Comparison of ENCODE assay signal across 8 cellular contexts in genomic region chr14:93073833-93074769, GRCh38. TPM values are rescaled to one million over a fixed set of nuclear protein-coding genes. Genes with fewer than 3 reads are reported as not detected.
DNase-seq lines count a peak whose midpoint lies in the region; ATAC-seq, FAIRE-seq and TF ChIP-seq lines count a peak whose summit lies in the region.

No MANE protein-coding gene starts in this region.

- H3K4me3 ChIP-seq in GM12865 (ENCODE audit: low read depth, low read length) (no peak overlapping the region), endothelial cell of umbilical vein (replicated peaks in 1 of 3; ENCODE audit: insufficient read depth in 1 of 3, low read depth in 1 of 3, low read length in 3 of 3) (no peak overlapping the region), psoas muscle (no peak overlapping the region)

- H4K20me1 ChIP-seq in endothelial cell of umbilical vein (replicated peaks; ENCODE audit: control insufficient read depth, extremely low read depth, insufficient read depth, low read length): no peaks in the 10 kb centered on the region

- intact Hi-C loops in endothelial cell of umbilical vein (cut with micrococcal nuclease): no loop called here
- intact Hi-C loops in psoas muscle (cut with DNase I): no loop called here

- peak; percentile 7 to 70 (median 56) for ATAC-seq in psoas muscle
- no peak for ATAC-seq in GM18858 (IDR thresholded peaks at IDR 0.05; ENCODE audit: unreplicated experiment)
- no peak for ATAC-seq in GM21717 (IDR thresholded peaks at IDR 0.05; ENCODE audit: unreplicated experiment)

- H3K79me2 ChIP-seq in endothelial cell of umbilical vein (ENCODE audit: control insufficient read depth, insufficient read depth, low read length): no peaks in the 10 kb centered on the region

- DNase-seq in GM12865 (ENCODE audit: low read depth) (peak; percentile 35), NOMO-1 (lab: John Stamatoyannopoulos, UW; ENCODE audit: unreplicated experiment in 2 of 2) (peak; percentile 97), endothelial cell of umbilical vein (ENCODE audit: low read depth, low spot score) (peak; percentile 43), psoas muscle (peak in 1 of 2 donors; percentile 41), epidermal melanocyte (ENCODE audit: insufficient read length, low spot score) (no peak), GM10248 (ENCODE audit: extremely low spot score) (no peak)

- POLR2A ChIA-PET in endothelial cell of umbilical vein (lab: Charles Lee) (no interaction called here), GM10248 (lab: Yijun Ruan, JAX) (no interaction called here)

- TF ChIP-seq CTCF in GM12865 (IDR thresholded peaks at IDR 0.05; ENCODE audit: insufficient read depth, low read depth, low read length, missing control alignments) (no peak), endothelial cell of umbilical vein (IDR thresholded peaks at IDR 0.05; ENCODE audit: extremely low read depth in 1 of 2, insufficient read depth in 1 of 2, low read depth in 1 of 2, low read length in 2 of 2) (no peak), psoas muscle (IDR thresholded peaks at IDR 0.05) (no peak), GM10248 (IDR thresholded peaks at IDR 0.05; ENCODE audit: control extremely low read depth, extremely low read depth, low read depth, missing control alignments) (no peak)

- peak overlapping the region; percentile 10 for H3K4me2 ChIP-seq in endothelial cell of umbilical vein (ENCODE audit: insufficient read depth, low read length)

- dilution Hi-C loops in endothelial cell of umbilical vein (cut with MboI; ENCODE audit: extremely low pct_ligation_motif_present, low sequenced_read_pairs): no loop called here

- FAIRE-seq in endothelial cell of umbilical vein (lab: Jason Lieb, UNC): peak; percentile 42

- H3K36me3 ChIP-seq in endothelial cell of umbilical vein (ENCODE audit: control insufficient read depth in 2 of 2, extremely low read depth in 1 of 2, insufficient read depth in 2 of 2, low read length in 2 of 2): no peaks in the 10 kb centered on the region
- no peaks in the 10 kb centered on the region for H3K36me3 ChIP-seq in psoas muscle (ENCODE audit: insufficient read depth in 1 of 2, low read depth in 1 of 2)

- H3K27ac ChIP-seq in endothelial cell of umbilical vein (ENCODE audit: insufficient read depth, low read depth, low read length): no peak overlapping the region
- peak overlapping the region; percentile 41 for H3K27ac ChIP-seq in psoas muscle

- H2AFZ ChIP-seq in endothelial cell of umbilical vein (ENCODE audit: low read depth, low read length): peak overlapping the region; percentile 15

- H3K4me1 ChIP-seq in endothelial cell of umbilical vein (ENCODE audit: control insufficient read depth, extremely low read depth, insufficient read depth, low read length): peaks cover 17% of the 10 kb centered on the region
- no peaks in the 10 kb centered on the region for H3K4me1 ChIP-seq in psoas muscle

- H3K9me1 ChIP-seq in endothelial cell of umbilical vein (replicated peaks; ENCODE audit: control insufficient read depth, extremely low read depth, insufficient read depth, low read length): no peaks in the 10 kb centered on the region

- no peak overlapping the region for H3K9ac ChIP-seq in endothelial cell of umbilical vein (replicated peaks; ENCODE audit: extremely low read depth, insufficient read depth, low read length)

- CTCF ChIA-PET in endothelial cell of umbilical vein (lab: Charles Lee) (no interaction called here), GM10248 (lab: Yijun Ruan, JAX) (interaction anchor here (1.2 kb wide), 1 partner anchor 13 kb away, joined by 3 read pairs; no protein-coding TSS in a partner anchor)

- H3K27me3 ChIP-seq in endothelial cell of umbilical vein (ENCODE audit: control insufficient read depth in 2 of 2, insufficient read depth in 2 of 2, low read length in 2 of 2) (no peaks in the 10 kb centered on the region), psoas muscle (ENCODE audit: insufficient read depth in 3 of 3, low read length in 2 of 3) (no peaks in the 10 kb centered on the region)

- 65 to 67% (median 65%) methylated on average over 21 of the region's 21 CpGs for WGBS in psoas muscle, 3 donors

- TF ChIP-seq POLR2A in endothelial cell of umbilical vein (IDR thresholded peaks at IDR 0.05; ENCODE audit: low read depth, low read length): no peak

- H3K9me3 ChIP-seq in endothelial cell of umbilical vein (replicated peaks; ENCODE audit: control insufficient read depth, insufficient read depth, low read length) (no peaks in the 10 kb centered on the region), psoas muscle (no peaks in the 10 kb centered on the region)

- no TSS peak for BruUV-seq in endothelial cell of umbilical vein (replicated peaks; lab: Mats Ljungman, UMichigan)

TF ChIP-seq in endothelial cell of umbilical vein, 7 proteins besides CTCF, POLR2A, EP300 and RAD21:
- TF ChIP-seq MAX (IDR thresholded peaks at IDR 0.05; ENCODE audit: insufficient read depth, insufficient read length) (no peak), MYC (IDR thresholded peaks at IDR 0.05; ENCODE audit: low read depth, low read length) (no peak), POLR2AphosphoS5 (IDR thresholded peaks at IDR 0.05; ENCODE audit: insufficient read depth, low read depth, low read length) (no peak)

RNA-seq across cellular contexts. Expression of gene ITPK1, which starts 41.6 kb away (rescaled TPM):
- total RNA-seq in endothelial cell of umbilical vein: 38.9 and 51.8 TPM in 2 replicates
- polyA plus RNA-seq in endothelial cell of umbilical vein: 39.6 and 44.2 TPM in 2 replicates
- 43.6 and 45.8 TPM in 2 replicates for polyA plus RNA-seq in endothelial cell of umbilical vein (2011; cell fraction: cytosol; rRNA removed)
- polyA plus RNA-seq in endothelial cell of umbilical vein (2011; cell fraction: nucleus; rRNA removed): 44.9 and 45.1 TPM in 2 replicates
- 32.8 and 34.1 TPM in 2 replicates for polyA plus RNA-seq in endothelial cell of umbilical vein (2012)
- polyA minus RNA-seq in endothelial cell of umbilical vein: 87.6 and 93.9 TPM in 2 replicates
- polyA minus RNA-seq in endothelial cell of umbilical vein (2011; cell fraction: cytosol; rRNA and poly(A)+ RNA removed): 75.1 TPM
- polyA minus RNA-seq in endothelial cell of umbilical vein (2011; cell fraction: nucleus; rRNA and poly(A)+ RNA removed): 15.7 and 17.3 TPM in 2 replicates
- total RNA-seq in psoas muscle: 10 to 100 TPM; 33.7 to 51.0 (median 45.6) TPM
- 10 to 100 TPM; 30.0 to 61.1 (median 32.5) TPM for polyA plus RNA-seq in psoas muscle

Comparison
In these comparisons a context has a peak if more than half of its experiments do, and no peak if none do; other contexts are left out.
1. DNase-seq: peak in GM12865 (single experiment), NOMO-1 (2 of 2) and endothelial cell of umbilical vein (single experiment); none in epidermal melanocyte (single experiment) and GM10248 (single experiment).
2. ATAC-seq: peak in psoas muscle (4 of 4); none in GM18858 (single experiment) and GM21717 (single experiment).